ENCODE assay signal across 1 cellular context in the genomic region with DNA sequence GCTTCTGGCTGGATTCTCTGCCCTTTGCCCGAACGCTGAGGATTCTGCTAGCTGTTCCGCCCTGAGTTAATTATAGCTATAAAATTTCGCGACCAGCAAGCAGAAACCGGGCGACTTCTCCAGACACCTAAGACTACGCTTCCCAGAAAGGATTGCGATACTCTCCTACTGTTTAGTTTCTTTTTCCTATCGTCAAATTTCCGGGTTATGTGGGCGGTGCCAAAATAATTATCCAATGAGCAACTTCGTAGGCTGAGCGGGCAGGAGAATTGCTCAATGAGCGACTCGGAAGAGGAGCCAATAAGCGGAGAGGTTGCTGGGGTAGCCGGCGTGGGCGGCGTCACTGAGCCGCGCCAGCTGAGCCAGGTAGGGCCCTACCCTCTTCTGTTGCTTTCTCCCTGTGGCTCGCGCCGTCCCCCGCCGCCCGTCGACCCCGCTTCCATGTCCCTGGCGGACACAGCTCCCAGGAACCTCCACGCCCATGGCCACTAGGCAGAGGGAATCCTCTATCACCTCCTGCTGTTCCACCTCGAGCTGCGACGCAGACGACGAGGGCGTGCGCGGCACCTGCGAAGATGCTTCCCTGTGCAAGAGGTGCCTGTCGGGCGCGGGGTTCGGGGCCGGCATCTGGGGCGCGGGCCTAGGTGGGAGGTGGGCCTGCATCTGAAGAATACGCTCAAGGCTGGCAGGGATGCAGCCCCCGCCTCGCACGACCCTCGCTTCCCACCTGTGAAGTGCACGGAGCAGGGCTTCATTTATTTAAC.
TF ChIP-seq lines count a peak whose summit lies in the region.

A gene (plus strand): TSS at position 340 of the 764 bp plus-strand sequence. CDS start 142 bp downstream, at position 482.

TF ChIP-seq in HepG2, 621 proteins besides CTCF, POLR2A, EP300 and RAD21 (continued from another document and continues in another):
- TF ChIP-seq ZNF337 (CRISPR knock-in tag; IDR thresholded peaks at IDR 0.05; ENCODE audit: borderline replicate concordance, low read depth) (peak; percentile 56; the same call in 1 of the 2 replicates), KLF16 (CRISPR knock-in tag; IDR thresholded peaks at IDR 0.05) (peak; percentile 77 to 92; a peak in 3 of 4 replicates), TOE1 (CRISPR knock-in tag; IDR thresholded peaks at IDR 0.05) (no peak; the same call in none of the 2 replicates), REXO4 (CRISPR knock-in tag; IDR thresholded peaks at IDR 0.05; ENCODE audit: borderline replicate concordance) (no peak), CENPX (CRISPR knock-in tag; IDR thresholded peaks at IDR 0.05) (no peak), NKX3-1 (CRISPR knock-in tag; IDR thresholded peaks at IDR 0.05) (no peak; the same call in 1 of the 2 replicates), MED13 (CRISPR knock-in tag; IDR thresholded peaks at IDR 0.05) (no peak), ZFP90 (CRISPR knock-in tag; IDR thresholded peaks at IDR 0.05; ENCODE audit: borderline replicate concordance) (0 out of 2 replicates have a peak, but pooled peaks have one; percentile 64), ZNF850 (CRISPR knock-in tag; conservative IDR thresholded peaks at IDR 0.05) (no peak), ZNF510 (CRISPR knock-in tag; IDR thresholded peaks at IDR 0.05; ENCODE audit: low read depth) (0 out of 2 replicates have a peak, but pooled peaks have one; percentile 10), SMYD3 (CRISPR knock-in tag; IDR thresholded peaks at IDR 0.05) (no peak), DNMT1 (CRISPR knock-in tag; IDR thresholded peaks at IDR 0.05) (peak; percentile 33; the same call in 1 of the 2 replicates), TAF15 (IDR thresholded peaks at IDR 0.05; ENCODE audit: low read depth, low read length, poor library complexity, severe bottlenecking) (no peak), MIXL1 (CRISPR knock-in tag; IDR thresholded peaks at IDR 0.05) (peak; percentile 95), BRCA1 (CRISPR knock-in tag; IDR thresholded peaks at IDR 0.05) (no peak), ZKSCAN1 (IDR thresholded peaks at IDR 0.05; ENCODE audit: low read length) (no peak), TEAD3 (CRISPR knock-in tag; optimal IDR thresholded peaks at IDR 0.05; ENCODE audit: borderline replicate concordance) (peak; percentile 12), TCF7L2 (IDR thresholded peaks at IDR 0.05; ENCODE audit: low read depth, low read length) (no peak), ZNF160 (CRISPR knock-in tag; IDR thresholded peaks at IDR 0.05) (peak; percentile 37; the same call in 1 of the 2 replicates), HMG20A (CRISPR knock-in tag; IDR thresholded peaks at IDR 0.05; ENCODE audit: borderline replicate concordance) (no peak)
- TF ChIP-seq, protein P1, sequence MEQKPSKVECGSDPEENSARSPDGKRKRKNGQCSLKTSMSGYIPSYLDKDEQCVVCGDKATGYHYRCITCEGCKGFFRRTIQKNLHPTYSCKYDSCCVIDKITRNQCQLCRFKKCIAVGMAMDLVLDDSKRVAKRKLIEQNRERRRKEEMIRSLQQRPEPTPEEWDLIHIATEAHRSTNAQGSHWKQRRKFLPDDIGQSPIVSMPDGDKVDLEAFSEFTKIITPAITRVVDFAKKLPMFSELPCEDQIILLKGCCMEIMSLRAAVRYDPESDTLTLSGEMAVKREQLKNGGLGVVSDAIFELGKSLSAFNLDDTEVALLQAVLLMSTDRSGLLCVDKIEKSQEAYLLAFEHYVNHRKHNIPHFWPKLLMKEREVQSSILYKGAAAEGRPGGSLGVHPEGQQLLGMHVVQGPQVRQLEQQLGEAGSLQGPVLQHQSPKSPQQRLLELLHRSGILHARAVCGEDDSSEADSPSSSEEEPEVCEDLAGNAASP (CRISPR knock-in tag; IDR thresholded peaks at IDR 0.05; ENCODE audit: borderline replicate concordance) = no peak; the same call in 1 of the 2 replicates
- TF ChIP-seq, protein P2, sequence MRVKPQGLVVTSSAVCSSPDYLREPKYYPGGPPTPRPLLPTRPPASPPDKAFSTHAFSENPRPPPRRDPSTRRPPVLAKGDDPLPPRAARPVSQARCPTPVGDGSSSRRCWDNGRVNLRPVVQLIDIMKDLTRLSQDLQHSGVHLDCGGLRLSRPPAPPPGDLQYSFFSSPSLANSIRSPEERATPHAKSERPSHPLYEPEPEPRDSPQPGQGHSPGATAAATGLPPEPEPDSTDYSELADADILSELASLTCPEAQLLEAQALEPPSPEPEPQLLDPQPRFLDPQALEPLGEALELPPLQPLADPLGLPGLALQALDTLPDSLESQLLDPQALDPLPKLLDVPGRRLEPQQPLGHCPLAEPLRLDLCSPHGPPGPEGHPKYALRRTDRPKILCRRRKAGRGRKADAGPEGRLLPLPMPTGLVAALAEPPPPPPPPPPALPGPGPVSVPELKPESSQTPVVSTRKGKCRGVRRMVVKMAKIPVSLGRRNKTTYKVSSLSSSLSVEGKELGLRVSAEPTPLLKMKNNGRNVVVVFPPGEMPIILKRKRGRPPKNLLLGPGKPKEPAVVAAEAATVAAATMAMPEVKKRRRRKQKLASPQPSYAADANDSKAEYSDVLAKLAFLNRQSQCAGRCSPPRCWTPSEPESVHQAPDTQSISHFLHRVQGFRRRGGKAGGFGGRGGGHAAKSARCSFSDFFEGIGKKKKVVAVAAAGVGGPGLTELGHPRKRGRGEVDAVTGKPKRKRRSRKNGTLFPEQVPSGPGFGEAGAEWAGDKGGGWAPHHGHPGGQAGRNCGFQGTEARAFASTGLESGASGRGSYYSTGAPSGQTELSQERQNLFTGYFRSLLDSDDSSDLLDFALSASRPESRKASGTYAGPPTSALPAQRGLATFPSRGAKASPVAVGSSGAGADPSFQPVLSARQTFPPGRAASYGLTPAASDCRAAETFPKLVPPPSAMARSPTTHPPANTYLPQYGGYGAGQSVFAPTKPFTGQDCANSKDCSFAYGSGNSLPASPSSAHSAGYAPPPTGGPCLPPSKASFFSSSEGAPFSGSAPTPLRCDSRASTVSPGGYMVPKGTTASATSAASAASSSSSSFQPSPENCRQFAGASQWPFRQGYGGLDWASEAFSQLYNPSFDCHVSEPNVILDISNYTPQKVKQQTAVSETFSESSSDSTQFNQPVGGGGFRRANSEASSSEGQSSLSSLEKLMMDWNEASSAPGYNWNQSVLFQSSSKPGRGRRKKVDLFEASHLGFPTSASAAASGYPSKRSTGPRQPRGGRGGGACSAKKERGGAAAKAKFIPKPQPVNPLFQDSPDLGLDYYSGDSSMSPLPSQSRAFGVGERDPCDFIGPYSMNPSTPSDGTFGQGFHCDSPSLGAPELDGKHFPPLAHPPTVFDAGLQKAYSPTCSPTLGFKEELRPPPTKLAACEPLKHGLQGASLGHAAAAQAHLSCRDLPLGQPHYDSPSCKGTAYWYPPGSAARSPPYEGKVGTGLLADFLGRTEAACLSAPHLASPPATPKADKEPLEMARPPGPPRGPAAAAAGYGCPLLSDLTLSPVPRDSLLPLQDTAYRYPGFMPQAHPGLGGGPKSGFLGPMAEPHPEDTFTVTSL (CRISPR knock-in tag; IDR thresholded peaks at IDR 0.05; ENCODE audit: borderline replicate concordance) = no peak
- TF ChIP-seq, protein P3, sequence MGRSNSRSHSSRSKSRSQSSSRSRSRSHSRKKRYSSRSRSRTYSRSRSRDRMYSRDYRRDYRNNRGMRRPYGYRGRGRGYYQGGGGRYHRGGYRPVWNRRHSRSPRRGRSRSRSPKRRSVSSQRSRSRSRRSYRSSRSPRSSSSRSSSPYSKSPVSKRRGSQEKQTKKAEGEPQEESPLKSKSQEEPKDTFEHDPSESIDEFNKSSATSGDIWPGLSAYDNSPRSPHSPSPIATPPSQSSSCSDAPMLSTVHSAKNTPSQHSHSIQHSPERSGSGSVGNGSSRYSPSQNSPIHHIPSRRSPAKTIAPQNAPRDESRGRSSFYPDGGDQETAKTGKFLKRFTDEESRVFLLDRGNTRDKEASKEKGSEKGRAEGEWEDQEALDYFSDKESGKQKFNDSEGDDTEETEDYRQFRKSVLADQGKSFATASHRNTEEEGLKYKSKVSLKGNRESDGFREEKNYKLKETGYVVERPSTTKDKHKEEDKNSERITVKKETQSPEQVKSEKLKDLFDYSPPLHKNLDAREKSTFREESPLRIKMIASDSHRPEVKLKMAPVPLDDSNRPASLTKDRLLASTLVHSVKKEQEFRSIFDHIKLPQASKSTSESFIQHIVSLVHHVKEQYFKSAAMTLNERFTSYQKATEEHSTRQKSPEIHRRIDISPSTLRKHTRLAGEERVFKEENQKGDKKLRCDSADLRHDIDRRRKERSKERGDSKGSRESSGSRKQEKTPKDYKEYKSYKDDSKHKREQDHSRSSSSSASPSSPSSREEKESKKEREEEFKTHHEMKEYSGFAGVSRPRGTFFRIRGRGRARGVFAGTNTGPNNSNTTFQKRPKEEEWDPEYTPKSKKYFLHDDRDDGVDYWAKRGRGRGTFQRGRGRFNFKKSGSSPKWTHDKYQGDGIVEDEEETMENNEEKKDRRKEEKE (IDR thresholded peaks at IDR 0.05) = no peak
- TF ChIP-seq, protein P4, sequence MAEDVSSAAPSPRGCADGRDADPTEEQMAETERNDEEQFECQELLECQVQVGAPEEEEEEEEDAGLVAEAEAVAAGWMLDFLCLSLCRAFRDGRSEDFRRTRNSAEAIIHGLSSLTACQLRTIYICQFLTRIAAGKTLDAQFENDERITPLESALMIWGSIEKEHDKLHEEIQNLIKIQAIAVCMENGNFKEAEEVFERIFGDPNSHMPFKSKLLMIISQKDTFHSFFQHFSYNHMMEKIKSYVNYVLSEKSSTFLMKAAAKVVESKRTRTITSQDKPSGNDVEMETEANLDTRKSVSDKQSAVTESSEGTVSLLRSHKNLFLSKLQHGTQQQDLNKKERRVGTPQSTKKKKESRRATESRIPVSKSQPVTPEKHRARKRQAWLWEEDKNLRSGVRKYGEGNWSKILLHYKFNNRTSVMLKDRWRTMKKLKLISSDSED (CRISPR knock-in tag; IDR thresholded peaks at IDR 0.05) = no peak
- TF ChIP-seq, protein P5, sequence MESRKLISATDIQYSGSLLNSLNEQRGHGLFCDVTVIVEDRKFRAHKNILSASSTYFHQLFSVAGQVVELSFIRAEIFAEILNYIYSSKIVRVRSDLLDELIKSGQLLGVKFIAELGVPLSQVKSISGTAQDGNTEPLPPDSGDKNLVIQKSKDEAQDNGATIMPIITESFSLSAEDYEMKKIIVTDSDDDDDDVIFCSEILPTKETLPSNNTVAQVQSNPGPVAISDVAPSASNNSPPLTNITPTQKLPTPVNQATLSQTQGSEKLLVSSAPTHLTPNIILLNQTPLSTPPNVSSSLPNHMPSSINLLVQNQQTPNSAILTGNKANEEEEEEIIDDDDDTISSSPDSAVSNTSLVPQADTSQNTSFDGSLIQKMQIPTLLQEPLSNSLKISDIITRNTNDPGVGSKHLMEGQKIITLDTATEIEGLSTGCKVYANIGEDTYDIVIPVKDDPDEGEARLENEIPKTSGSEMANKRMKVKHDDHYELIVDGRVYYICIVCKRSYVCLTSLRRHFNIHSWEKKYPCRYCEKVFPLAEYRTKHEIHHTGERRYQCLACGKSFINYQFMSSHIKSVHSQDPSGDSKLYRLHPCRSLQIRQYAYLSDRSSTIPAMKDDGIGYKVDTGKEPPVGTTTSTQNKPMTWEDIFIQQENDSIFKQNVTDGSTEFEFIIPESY (CRISPR knock-in tag; IDR thresholded peaks at IDR 0.05) = no peak
- TF ChIP-seq, protein P6, sequence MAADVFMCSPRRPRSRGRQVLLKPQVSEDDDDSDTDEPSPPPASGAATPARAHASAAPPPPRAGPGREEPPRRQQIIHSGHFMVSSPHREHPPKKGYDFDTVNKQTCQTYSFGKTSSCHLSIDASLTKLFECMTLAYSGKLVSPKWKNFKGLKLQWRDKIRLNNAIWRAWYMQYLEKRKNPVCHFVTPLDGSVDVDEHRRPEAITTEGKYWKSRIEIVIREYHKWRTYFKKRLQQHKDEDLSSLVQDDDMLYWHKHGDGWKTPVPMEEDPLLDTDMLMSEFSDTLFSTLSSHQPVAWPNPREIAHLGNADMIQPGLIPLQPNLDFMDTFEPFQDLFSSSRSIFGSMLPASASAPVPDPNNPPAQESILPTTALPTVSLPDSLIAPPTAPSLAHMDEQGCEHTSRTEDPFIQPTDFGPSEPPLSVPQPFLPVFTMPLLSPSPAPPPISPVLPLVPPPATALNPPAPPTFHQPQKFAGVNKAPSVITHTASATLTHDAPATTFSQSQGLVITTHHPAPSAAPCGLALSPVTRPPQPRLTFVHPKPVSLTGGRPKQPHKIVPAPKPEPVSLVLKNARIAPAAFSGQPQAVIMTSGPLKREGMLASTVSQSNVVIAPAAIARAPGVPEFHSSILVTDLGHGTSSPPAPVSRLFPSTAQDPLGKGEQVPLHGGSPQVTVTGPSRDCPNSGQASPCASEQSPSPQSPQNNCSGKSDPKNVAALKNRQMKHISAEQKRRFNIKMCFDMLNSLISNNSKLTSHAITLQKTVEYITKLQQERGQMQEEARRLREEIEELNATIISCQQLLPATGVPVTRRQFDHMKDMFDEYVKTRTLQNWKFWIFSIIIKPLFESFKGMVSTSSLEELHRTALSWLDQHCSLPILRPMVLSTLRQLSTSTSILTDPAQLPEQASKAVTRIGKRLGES (CRISPR knock-in tag; IDR thresholded peaks at IDR 0.05; ENCODE audit: borderline replicate concordance) = no peak
- TF ChIP-seq, protein P7, sequence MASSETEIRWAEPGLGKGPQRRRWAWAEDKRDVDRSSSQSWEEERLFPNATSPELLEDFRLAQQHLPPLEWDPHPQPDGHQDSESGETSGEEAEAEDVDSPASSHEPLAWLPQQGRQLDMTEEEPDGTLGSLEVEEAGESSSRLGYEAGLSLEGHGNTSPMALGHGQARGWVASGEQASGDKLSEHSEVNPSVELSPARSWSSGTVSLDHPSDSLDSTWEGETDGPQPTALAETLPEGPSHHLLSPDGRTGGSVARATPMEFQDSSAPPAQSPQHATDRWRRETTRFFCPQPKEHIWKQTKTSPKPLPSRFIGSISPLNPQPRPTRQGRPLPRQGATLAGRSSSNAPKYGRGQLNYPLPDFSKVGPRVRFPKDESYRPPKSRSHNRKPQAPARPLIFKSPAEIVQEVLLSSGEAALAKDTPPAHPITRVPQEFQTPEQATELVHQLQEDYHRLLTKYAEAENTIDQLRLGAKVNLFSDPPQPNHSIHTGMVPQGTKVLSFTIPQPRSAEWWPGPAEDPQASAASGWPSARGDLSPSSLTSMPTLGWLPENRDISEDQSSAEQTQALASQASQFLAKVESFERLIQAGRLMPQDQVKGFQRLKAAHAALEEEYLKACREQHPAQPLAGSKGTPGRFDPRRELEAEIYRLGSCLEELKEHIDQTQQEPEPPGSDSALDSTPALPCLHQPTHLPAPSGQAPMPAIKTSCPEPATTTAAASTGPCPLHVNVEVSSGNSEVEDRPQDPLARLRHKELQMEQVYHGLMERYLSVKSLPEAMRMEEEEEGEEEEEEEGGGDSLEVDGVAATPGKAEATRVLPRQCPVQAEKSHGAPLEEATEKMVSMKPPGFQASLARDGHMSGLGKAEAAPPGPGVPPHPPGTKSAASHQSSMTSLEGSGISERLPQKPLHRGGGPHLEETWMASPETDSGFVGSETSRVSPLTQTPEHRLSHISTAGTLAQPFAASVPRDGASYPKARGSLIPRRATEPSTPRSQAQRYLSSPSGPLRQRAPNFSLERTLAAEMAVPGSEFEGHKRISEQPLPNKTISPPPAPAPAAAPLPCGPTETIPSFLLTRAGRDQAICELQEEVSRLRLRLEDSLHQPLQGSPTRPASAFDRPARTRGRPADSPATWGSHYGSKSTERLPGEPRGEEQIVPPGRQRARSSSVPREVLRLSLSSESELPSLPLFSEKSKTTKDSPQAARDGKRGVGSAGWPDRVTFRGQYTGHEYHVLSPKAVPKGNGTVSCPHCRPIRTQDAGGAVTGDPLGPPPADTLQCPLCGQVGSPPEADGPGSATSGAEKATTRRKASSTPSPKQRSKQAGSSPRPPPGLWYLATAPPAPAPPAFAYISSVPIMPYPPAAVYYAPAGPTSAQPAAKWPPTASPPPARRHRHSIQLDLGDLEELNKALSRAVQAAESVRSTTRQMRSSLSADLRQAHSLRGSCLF (CRISPR knock-in tag; IDR thresholded peaks at IDR 0.05; ENCODE audit: borderline replicate concordance) = no peak
